In genomic region chr1:32063261-32063681, GRCh38 we compare ENCODE assay signal across 8 cellular contexts. TPM values are rescaled to one million over a fixed set of nuclear protein-coding genes. Genes with fewer than 3 reads are reported as not detected.
A peak's percentile ranks its signal among the peaks of the same experiment; 100 is the strongest.
DNase-seq lines count a peak whose midpoint lies in the region; ATAC-seq and TF ChIP-seq lines count a peak whose summit lies in the region.

No MANE protein-coding gene starts in this region.

- H3K4me1 Mint-ChIP-seq in naive B cell, result peaks cover 0 to 11% (median 0%) of the 10 kb centered on the region in 3 donors

- no peak overlapping the region for H3K4me3 Mint-ChIP-seq in naive B cell

- DNase-seq in NCI-H2029 (lab: John Stamatoyannopoulos, UW) (peak; percentile 13), NCI-H2029 treated with DMSO at 0.1 percent for 48 hours (lab: John Stamatoyannopoulos, UW) (no peak), LHCN-M2 (ENCODE audit: low read depth) (peak; percentile 81), SK-N-SH (peak; percentile 55), epithelial cell of proximal tubule (ENCODE audit: low read depth) (no peak), naive B cell (peak; percentile 9)

- TF ChIP-seq RAD21 in SK-N-SH (IDR thresholded peaks at IDR 0.05; ENCODE audit: low read length), result peak; percentile 72

- H3K27ac ChIP-seq in SK-N-SH (ENCODE audit: low read depth in 2 of 2, low read length in 1 of 2), result peak overlapping the region; percentile 45 to 88

- peak; percentile 68 for TF ChIP-seq CTCF in SK-N-SH (IDR thresholded peaks at IDR 0.05)
- peak; percentile 55 for TF ChIP-seq CTCF in epithelial cell of proximal tubule (conservative IDR thresholded peaks at IDR 0.05; ENCODE audit: low read depth, low read length)

- peaks cover 26% of the 10 kb centered on the region for H4K20me1 ChIP-seq in SK-N-SH (ENCODE audit: insufficient read depth)

- H3F3A ChIP-seq in SK-N-SH (replicated peaks; ENCODE audit: insufficient read depth), result peaks cover 91% of the 10 kb centered on the region

- H2AFZ ChIP-seq in SK-N-SH (ENCODE audit: low read depth), result no peak overlapping the region

- no peak for TF ChIP-seq POLR2A in GM18505 (IDR thresholded peaks at IDR 0.05; ENCODE audit: borderline replicate concordance, extremely low read depth, insufficient read depth, insufficient read length)

- H3K4me3 ChIP-seq in SK-N-SH (ENCODE audit: low read depth in 2 of 2, low read length in 1 of 2) (no peak overlapping the region), epithelial cell of proximal tubule (ENCODE audit: low read depth, low read length) (no peak overlapping the region)

- H3K9me2 ChIP-seq in SK-N-SH, result no peaks in the 10 kb centered on the region

- CTCF ChIA-PET in SK-N-SH (lab: Yijun Ruan, JAX), result interaction anchor here (1.0 to 1.9 kb wide), 13 partner anchors 9 to 273 kb away, joined by 3 to 10 read pairs (median 4); partner anchors contain the start of gene KHDRBS1

- H3K27me3 ChIP-seq in SK-N-SH (ENCODE audit: insufficient read depth), result no peaks in the 10 kb centered on the region

- no peak for TF ChIP-seq EP300 in SK-N-SH (IDR thresholded peaks at IDR 0.05; ENCODE audit: borderline replicate concordance in 1 of 2, low read depth in 1 of 2, low read length in 1 of 2)

- peak overlapping the region in 5 of 6 donors; percentile 4 to 70 (median 58) for H3K27ac Mint-ChIP-seq in naive B cell

- H3K4me2 ChIP-seq in SK-N-SH, result peak overlapping the region; percentile 66

- H3K4me1 ChIP-seq in SK-N-SH (ENCODE audit: control insufficient read depth in 1 of 2, insufficient read depth in 2 of 2, low read depth in 1 of 2, low read length in 1 of 2), result peaks cover 12 to 40% of the 10 kb centered on the region in 2 experiments; a peak in 3 of 4 replicates

- peak; percentile 47 to 57 for ATAC-seq in naive B cell (ENCODE audit: low read depth in 2 of 2)
- ATAC-seq in GM18505 (IDR thresholded peaks at IDR 0.05; ENCODE audit: unreplicated experiment), result no peak
- ATAC-seq in GM21447 (IDR thresholded peaks at IDR 0.05; ENCODE audit: unreplicated experiment), result no peak

- no peaks in the 10 kb centered on the region for H3K9me3 ChIP-seq in SK-N-SH

- H3K36me3 ChIP-seq in SK-N-SH (replicated peaks in 1 of 2; ENCODE audit: control insufficient read depth in 1 of 2, insufficient read depth in 2 of 2, low read length in 1 of 2), result peaks cover 38 to 45% of the 10 kb centered on the region in 2 experiments

- peaks cover 5% of the 10 kb centered on the region; the same call in 1 of the 2 replicates for H3K79me2 ChIP-seq in SK-N-SH (ENCODE audit: insufficient read depth)

- 29% methylated on average over 1 of the region's 1 CpG for WGBS in SK-N-SH (ENCODE audit: low lambda C conversion rate)

- H3K36me3 Mint-ChIP-seq in naive B cell, result no peaks in the 10 kb centered on the region

- POLR2A ChIA-PET in SK-N-SH (lab: Yijun Ruan, JAX), result interaction anchor here (1.0 to 1.7 kb wide), 2 partner anchors 10 to 26 kb away, joined by 3 to 12 read pairs; partner anchors contain the start of gene TMEM39B

- peak overlapping the region; percentile 55 for H3K9ac ChIP-seq in SK-N-SH

- H3K27me3 Mint-ChIP-seq in naive B cell, result no peaks in the 10 kb centered on the region

- H3K9me3 Mint-ChIP-seq in naive B cell, result no peaks in the 10 kb centered on the region

TF ChIP-seq in SK-N-SH, 30 proteins besides CTCF, POLR2A, EP300 and RAD21:
- TF ChIP-seq, protein P1, sequence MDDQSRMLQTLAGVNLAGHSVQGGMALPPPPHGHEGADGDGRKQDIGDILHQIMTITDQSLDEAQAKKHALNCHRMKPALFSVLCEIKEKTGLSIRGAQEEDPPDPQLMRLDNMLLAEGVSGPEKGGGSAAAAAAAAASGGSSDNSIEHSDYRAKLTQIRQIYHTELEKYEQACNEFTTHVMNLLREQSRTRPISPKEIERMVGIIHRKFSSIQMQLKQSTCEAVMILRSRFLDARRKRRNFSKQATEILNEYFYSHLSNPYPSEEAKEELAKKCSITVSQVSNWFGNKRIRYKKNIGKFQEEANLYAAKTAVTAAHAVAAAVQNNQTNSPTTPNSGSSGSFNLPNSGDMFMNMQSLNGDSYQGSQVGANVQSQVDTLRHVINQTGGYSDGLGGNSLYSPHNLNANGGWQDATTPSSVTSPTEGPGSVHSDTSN (IDR thresholded peaks at IDR 0.05), result no peak
- TF ChIP-seq GATA2 (CRISPR knock-in tag; IDR thresholded peaks at IDR 0.05) (no peak), EZH2phosphoT487 (IDR thresholded peaks at IDR 0.05; ENCODE audit: borderline replicate concordance, low read depth) (no peak), MEF2A (IDR thresholded peaks at IDR 0.05; ENCODE audit: borderline replicate concordance, low read depth) (no peak), SMC3 (IDR thresholded peaks at IDR 0.05; ENCODE audit: low read depth, low read length) (peak; percentile 49)

RNA-seq across cellular contexts. Expression of gene TMEM39B, which starts 9.5 kb away (rescaled TPM):
- total RNA-seq in LHCN-M2 (2014; rRNA removed) (8.1 and 10.4 TPM in 2 replicates), epithelial cell of proximal tubule (1.2 and 5.2 TPM in 2 replicates)
- polyA plus RNA-seq in LHCN-M2 (2012), result 15.9 TPM
- polyA plus RNA-seq in SK-N-SH (2012; rRNA removed) (24.4 and 25.1 TPM in 2 replicates), naive B cell (ENCODE audit: low read depth in 6 of 6) (1 to 10 TPM; 2.1 to 6.6 (median 4.1) TPM)
- 9.8 and 15.3 TPM in 2 replicates for polyA plus RNA-seq in SK-N-SH (2012; cell fraction: cytosol; rRNA removed)
- polyA plus RNA-seq in SK-N-SH (2012; cell fraction: nucleus; rRNA removed), result 28.5 and 32.0 TPM in 2 replicates

RNA-seq across cellular contexts. Expression of gene KPNA6, which starts 44.6 kb away (rescaled TPM):
- total RNA-seq in LHCN-M2 (2014; rRNA removed), result 50.8 and 57.4 TPM in 2 replicates
- 24.4 TPM for polyA plus RNA-seq in LHCN-M2 (2012)
- polyA plus RNA-seq in SK-N-SH (2012; rRNA removed), result 13.1 and 18.4 TPM in 2 replicates
- polyA plus RNA-seq in SK-N-SH (2012; cell fraction: cytosol; rRNA removed), result 15.6 and 16.1 TPM in 2 replicates
- 13.7 and 17.3 TPM in 2 replicates for polyA plus RNA-seq in SK-N-SH (2012; cell fraction: nucleus; rRNA removed)
- 39.9 and 48.0 TPM in 2 replicates for total RNA-seq in epithelial cell of proximal tubule
- 10 to 100 TPM; 10.3 to 35.2 (median 25.8) TPM for polyA plus RNA-seq in naive B cell (ENCODE audit: low read depth in 6 of 6)

RNA-seq across cellular contexts. Expression of gene KHDRBS1, which starts 49.6 kb away (rescaled TPM):
- total RNA-seq in LHCN-M2 (2014; rRNA removed) (58.9 and 72.6 TPM in 2 replicates), epithelial cell of proximal tubule (69.6 and 139 TPM in 2 replicates)
- 95.9 TPM for polyA plus RNA-seq in LHCN-M2 (2012)
- polyA plus RNA-seq in SK-N-SH (2012; rRNA removed) (37.7 and 52.8 TPM in 2 replicates), naive B cell (ENCODE audit: low read depth in 6 of 6) (100 to 1,000 TPM in 5 of 6 donors, 10 to 100 TPM in 1; 96.3 to 134 (median 115) TPM)
- polyA plus RNA-seq in SK-N-SH (2012; cell fraction: cytosol; rRNA removed), result 64.8 and 67.8 TPM in 2 replicates
- polyA plus RNA-seq in SK-N-SH (2012; cell fraction: nucleus; rRNA removed), result 52.7 and 57.2 TPM in 2 replicates

Comparison
In these comparisons a context has a peak if more than half of its experiments do, and no peak if none do; other contexts are left out.
1. DNase-seq: peak in NCI-H2029 (single experiment), LHCN-M2 (single experiment), SK-N-SH (single experiment) and naive B cell (single experiment); none in NCI-H2029 treated with DMSO at 0.1 percent for 48 hours (single experiment) and epithelial cell of proximal tubule (single experiment).
2. ATAC-seq: peak in naive B cell (2 of 2); none in GM18505 (single experiment) and GM21447 (single experiment).